ENCODE assay signal across 15 cellular contexts in genomic region chr10:70358446-70358845, GRCh38.
"Had no signal": no experiment of that assay in that cellular context is flagged by ENCODE, and none has a peak within 500 bp of the region (broad histone marks: within the 10 kb centered on the region; RNA-seq: fewer than 3 reads in every experiment).

No MANE protein-coding gene starts in this region.

- H3K9me3 ChIP-seq: mucosa of descending colon, stomach, testis, upper lobe of left lung had no signal

- H3K27me3 ChIP-seq: stomach, testis, upper lobe of left lung had no signal

- H3K4me1 ChIP-seq: testis had no signal

- H3K36me3 ChIP-seq: stomach, upper lobe of left lung had no signal

- ATAC-seq: left lobe of liver, mucosa of descending colon, right cardiac atrium had no signal

- H3K27me3 Mint-ChIP-seq: activated naive CD4-positive, alpha-beta T cell treated with anti-CD3 and anti-CD28 coated beads, Interleukin-2, amount 10 ng/mL, durations not matched to agents 7 days and 5 days had no signal

- H3K27ac ChIP-seq: testis, upper lobe of left lung had no signal

- H3K27ac Mint-ChIP-seq: activated T-helper 2 cell treated with anti-CD3 and anti-CD28 coated beads, Interferon-gamma antibody, Interleukin-2, Interleukin-4, amounts not matched to agents 10 μg/mL and 5 μg/mL and 100 μg/mL, durations not matched to agents 14 hours and 24 hours and 36 hours; nephron had no signal

- H3K36me3 Mint-ChIP-seq: activated naive CD4-positive, alpha-beta T cell treated with anti-CD3 and anti-CD28 coated beads, Interleukin-2, amount 10 ng/mL, durations not matched to agents 7 days and 5 days had no signal

- H3K9me3 Mint-ChIP-seq: activated naive CD4-positive, alpha-beta T cell treated with anti-CD3 and anti-CD28 coated beads, Interleukin-2, amount 10 ng/mL, durations not matched to agents 7 days and 5 days; activated T-helper 2 cell treated with anti-CD3 and anti-CD28 coated beads, Interferon-gamma antibody, Interleukin-2, Interleukin-4, amounts not matched to agents 10 μg/mL and 5 μg/mL and 100 μg/mL, durations not matched to agents 14 hours and 24 hours and 36 hours; nephron had no signal

- H3K4me3 ChIP-seq: mucosa of descending colon, smooth muscle cell, stomach, testis, upper lobe of left lung had no signal

- DNase-seq: activated CD4-positive, alpha-beta T cell treated with anti-CD3 and anti-CD28 coated beads, Interleukin-2, amount 50 U/mL, for 4 hours; activated CD4-positive, CD25-positive, alpha-beta regulatory T cell treated with anti-CD3 and anti-CD28 coated beads, Interleukin-2, amount 50 U/mL, for 72 hours; activated naive CD4-positive, alpha-beta T cell treated with anti-CD3 and anti-CD28 coated beads, Interleukin-2, amount 10 ng/mL, durations not matched to agents 7 days and 5 days; activated T-cell treated with anti-CD3 and anti-CD28 coated beads, Interleukin-2, amount 50 U/mL, for 1 hour; islet precursor cell; mucosa of descending colon; occipital lobe; right cardiac atrium; stomach; testis had no signal

- H3K4me3 Mint-ChIP-seq: activated naive CD4-positive, alpha-beta T cell treated with anti-CD3 and anti-CD28 coated beads, Interleukin-2, amount 10 ng/mL, durations not matched to agents 7 days and 5 days; nephron had no signal

- H3K4me2 ChIP-seq: smooth muscle cell had no signal
